In genomic region chr2:41544709-41545108, GRCh38 we compare ENCODE assay signal across 8 cellular contexts.
"Had no signal": no experiment of that assay in that cellular context is flagged by ENCODE, and none has a peak within 500 bp of the region (broad histone marks: within the 10 kb centered on the region; RNA-seq: fewer than 3 reads in every experiment).

No MANE protein-coding gene starts in this region.

- DNase-seq: GM23248, H7, HFFc6, IMR-90, KG1 had no signal

- H3K4me1 ChIP-seq: HAP-1 had no signal

- H3K36me3 ChIP-seq: HAP-1 had no signal

- H3K9me3 ChIP-seq: HAP-1 had no signal

- H3K27ac Mint-ChIP-seq: HFFc6 had no signal

- H3K4me3 ChIP-seq: GM23248, HAP-1, K562 had no signal

- H3K4me3 Mint-ChIP-seq: HFFc6 had no signal

- H3K27ac ChIP-seq: GM23248 had no signal

- ATAC-seq: HCT116, K562 had no signal
